In genomic region chr11:83156996-83157754, GRCh38 we compare ENCODE assay signal across 8 cellular contexts. TPM values are rescaled to one million over a fixed set of nuclear protein-coding genes. Genes with fewer than 3 reads are reported as not detected.
DNase-seq lines count a peak whose midpoint lies in the region; ATAC-seq, FAIRE-seq and TF ChIP-seq lines count a peak whose summit lies in the region.

PCF11 (plus strand) TSS chr11:83157131; CDS start chr11:83157440, 309 bp downstream.

- TF ChIP-seq RAD21 in GM12878 (IDR thresholded peaks at IDR 0.05; ENCODE audit: insufficient read depth, low read depth, low read length), result no peak

- peak within 1 kb of the TSS; percentile 86 for H3K4me2 ChIP-seq in GM12878 (ENCODE audit: control insufficient read depth, insufficient read depth)

- POLR2A ChIA-PET in CD4-positive, alpha-beta T cell (lab: Charles Lee), result interaction anchor here (0.6 to 6.9 kb wide), 50 partner anchors 9 to 424 kb away, joined by 3 to 208 read pairs (median 5); partner anchors contain the start of genes ANKRD42, CCDC90B, DDIAS and FAM181B
- POLR2A ChIA-PET in GM12878 (lab: Charles Lee), result interaction anchor here (0.7 to 4.1 kb wide), 33 partner anchors 9 to 262 kb away, joined by 3 to 42 read pairs (median 5); partner anchors contain the start of genes ANKRD42, CCDC90B, DDIAS and PRCP

- peak within 1 kb of the TSS; percentile 100 for H3K27ac Mint-ChIP-seq in CD4-positive, alpha-beta T cell

- intact Hi-C loops in CD4-positive, alpha-beta T cell (cut with DNase I, micrococcal nuclease), result loop anchor here (1.0 to 5.0 kb wide), 7 partner anchors 36 to 256 kb away; partner anchors contain the start of genes DDIAS (in 2 of the 2), ANKRD42 (in 1 of the 2), CCDC90B (in 1 of the 2) and PRCP (in 1 of the 2)
- intact Hi-C loops in GM12878 (cut with micrococcal nuclease; ENCODE audit: unreplicated experiment), result loop anchor here (2.0 to 5.0 kb wide), 5 partner anchors 40 to 255 kb away; partner anchors contain the start of genes DDIAS and PRCP
- intact Hi-C loops in spleen (cut with DNase I; ENCODE audit: low total_unique reads), result loop anchor here (5.0 kb wide), 2 partner anchors 35 to 85 kb away; partner anchors contain the start of genes ANKRD42 and RAB30

- H3K36me3 ChIP-seq in GM12878 (ENCODE audit: control insufficient read depth in 2 of 2, insufficient read depth in 2 of 2, low read length in 1 of 2) (peaks cover 0 to 13% of the 10 kb centered on the region in 2 experiments; a peak in 2 of 4 replicates), iPS-20b (ENCODE audit: insufficient read depth, low read depth, low read length) (peaks cover 39% of the 10 kb centered on the region), spleen (peaks cover 0 to 18% (median 0%) of the 10 kb centered on the region in 6 donors)

- peaks cover 56% of the 10 kb centered on the region for H3K79me2 ChIP-seq in GM12878 (ENCODE audit: control insufficient read depth, insufficient read depth, low read length)

- peaks cover 61% of the 10 kb centered on the region for H3K36me3 Mint-ChIP-seq in CD4-positive, alpha-beta T cell (ENCODE audit: low read depth)

- RAD21 ChIA-PET in GM12878 (lab: Charles Lee; ENCODE audit: unreplicated experiment), result interaction anchor here (0.6 to 2.9 kb wide), 22 partner anchors 10 to 290 kb away, joined by 3 to 27 read pairs (median 6); partner anchors contain the start of genes DDIAS, PRCP and RAB30

- no peaks in the 10 kb centered on the region for H3K27me3 Mint-ChIP-seq in CD4-positive, alpha-beta T cell

- peak within 1 kb of the TSS; percentile 97 for H3K9ac ChIP-seq in GM12878 (ENCODE audit: control insufficient read depth, insufficient read depth, low read length)
- peak within 1 kb of the TSS; percentile 99 for H3K9ac ChIP-seq in iPS-20b (ENCODE audit: low read depth, low read length)

- peak within 1 kb of the TSS; percentile 98 for H3K27ac ChIP-seq in CD4-positive, alpha-beta T cell (ENCODE audit: low read depth, low read length)
- H3K27ac ChIP-seq in GM12878 (ENCODE audit: control insufficient read depth, insufficient read depth), result peak within 1 kb of the TSS; percentile 99
- peak within 1 kb of the TSS; percentile 93 for H3K27ac ChIP-seq in iPS-20b (ENCODE audit: low read length)
- peak within 1 kb of the TSS; percentile 98 to 100 (median 100) for H3K27ac ChIP-seq in spleen

- CTCF ChIA-PET in CD4-positive, alpha-beta T cell (lab: Charles Lee), result interaction anchor here (1.0 kb wide), 1 partner anchor 38 kb away, joined by 4 read pairs; no protein-coding TSS in a partner anchor
- CTCF ChIA-PET in GM12878 (lab: Yijun Ruan, JAX), result interaction anchor here (0.7 to 4.3 kb wide), 16 partner anchors 12 to 290 kb away, joined by 3 to 18 read pairs (median 3); partner anchors contain the start of gene DDIAS

- peak within 1 kb of the TSS; percentile 92 for H2AFZ ChIP-seq in GM12878 (ENCODE audit: control insufficient read depth, low read depth, low read length)

- under 1% methylated on average over 57 of the region's 60 CpGs for WGBS in GM12878 (ENCODE audit: insufficient coverage, insufficient replicate concordance, low lambda C conversion rate, missing lambda C conversion rate)
- WGBS in spleen, 5 donors, result 0% methylated on average over 21 to 60 of the region's 60 CpGs

- H3K27me3 ChIP-seq in CD4-positive, alpha-beta T cell (ENCODE audit: control insufficient read depth, insufficient read depth, low read length), result no peaks in the 10 kb centered on the region
- H3K27me3 ChIP-seq in GM12878 (replicated peaks in 1 of 2; ENCODE audit: control insufficient read depth in 2 of 2, insufficient read depth in 2 of 2, low read length in 1 of 2) (no peaks in the 10 kb centered on the region), iPS-20b (ENCODE audit: insufficient read depth, low read length) (no peaks in the 10 kb centered on the region), spleen (replicated peaks in 1 of 7) (no peaks in the 10 kb centered on the region)

- DNase-seq in CD4-positive, alpha-beta T cell, result peak in 1 of 10 experiments; percentile 96
- peak; percentile 77 for DNase-seq in KG1 (lab: John Stamatoyannopoulos, UW)
- DNase-seq in GM12878 (ENCODE audit: low read depth, low spot score), result no peak
- no peak for DNase-seq in spleen
- no peak for DNase-seq in HCEC 1CT
- DNase-seq in HTR-8/SVneo (ENCODE audit: insufficient read length, low spot score), result no peak

- peak within 1 kb of the TSS; percentile 98 for H3K4me3 Mint-ChIP-seq in CD4-positive, alpha-beta T cell

- in situ Hi-C loops in GM12878 (cut with MboI), result loop anchor here (5.0 kb wide), 2 partner anchors 85 to 255 kb away; partner anchors contain the start of genes DDIAS, PRCP and RAB30

- ATAC-seq in CD4-positive, alpha-beta T cell (ENCODE audit: poor library complexity), result peak; percentile 9
- ATAC-seq in GM21447 (IDR thresholded peaks at IDR 0.05; ENCODE audit: unreplicated experiment), result peak; percentile 4
- peak; percentile 22 for ATAC-seq in GM12878

- TF ChIP-seq CTCF in CD4-positive, alpha-beta T cell (IDR thresholded peaks at IDR 0.05), result no peak
- TF ChIP-seq CTCF in GM12878 (IDR thresholded peaks at IDR 0.05 in 2 of 3, conservative IDR thresholded peaks at IDR 0.05 in 1 of 3; ENCODE audit: control insufficient read depth in 2 of 3, extremely low read depth in 1 of 3, insufficient read depth in 1 of 3, low read depth in 3 of 3, low read length in 3 of 3) (no peak), spleen (IDR thresholded peaks at IDR 0.05 in 8 of 11, conservative IDR thresholded peaks at IDR 0.05 in 3 of 11) (no peak)

- peak; percentile 95 for TF ChIP-seq POLR2A in GM12878 (IDR thresholded peaks at IDR 0.05; ENCODE audit: low read depth, low read length)
- TF ChIP-seq POLR2A in spleen (IDR thresholded peaks at IDR 0.05), result peak; percentile 96 to 99 (median 98)

- H3K4me3 ChIP-seq in GM12878, result peak within 1 kb of the TSS; percentile 98
- peak within 1 kb of the TSS; percentile 98 for H3K4me3 ChIP-seq in iPS-20b (ENCODE audit: low read length)
- H3K4me3 ChIP-seq in spleen, result peak within 1 kb of the TSS; percentile 69 to 97 (median 86)

- H3K4me1 Mint-ChIP-seq in CD4-positive, alpha-beta T cell (ENCODE audit: low read depth), result peaks cover 34% of the 10 kb centered on the region

- SMC1A ChIA-PET in GM12878 (lab: Charles Lee; ENCODE audit: uncharacterized antibody, unreplicated experiment), result interaction anchor here (0.6 to 3.9 kb wide), 23 partner anchors 14 to 256 kb away, joined by 3 to 48 read pairs (median 5); partner anchors contain the start of genes DDIAS and RAB30

- H3K4me1 ChIP-seq in GM12878 (ENCODE audit: control insufficient read depth, insufficient read depth, low read length) (peaks cover 3% of the 10 kb centered on the region), iPS-20b (ENCODE audit: insufficient read depth, low read length) (0 out of 2 replicates have a peak, but pooled peaks cover 4% of the 10 kb centered on the region), spleen (peaks cover 27 to 49% (median 37%) of the 10 kb centered on the region in 6 donors)

- H3K9me3 Mint-ChIP-seq in CD4-positive, alpha-beta T cell, result no peaks in the 10 kb centered on the region

- peaks cover 2% of the 10 kb centered on the region for H4K20me1 ChIP-seq in GM12878 (ENCODE audit: control insufficient read depth, insufficient read depth)

- TF ChIP-seq EP300 in GM12878 (IDR thresholded peaks at IDR 0.05; ENCODE audit: borderline replicate concordance in 1 of 2, control insufficient read depth in 1 of 2, low read depth in 2 of 2, low read length in 2 of 2), result 0 out of 4 replicates have a peak, but pooled peaks of 1 of the 2 experiments have one; percentile 17

- TSS peak; percentile 77 for BruUV-seq in GM12878 (replicated peaks; lab: Mats Ljungman, UMichigan)

- no peaks in the 10 kb centered on the region for H3K9me3 ChIP-seq in CD4-positive, alpha-beta T cell (ENCODE audit: control insufficient read depth, low read length)
- H3K9me3 ChIP-seq in GM12878 (replicated peaks; ENCODE audit: control insufficient read depth, insufficient read depth, low read length), result no peaks in the 10 kb centered on the region
- H3K9me3 ChIP-seq in iPS-20b (ENCODE audit: insufficient read depth, low read depth, low read length), result no peaks in the 10 kb centered on the region
- no peaks in the 10 kb centered on the region for H3K9me3 ChIP-seq in spleen

- FAIRE-seq in GM12878 (lab: Jason Lieb, UNC) (no peak), HTR-8/SVneo (lab: Jason Lieb, UNC) (no peak)

TF ChIP-seq in GM12878, 131 proteins besides CTCF, POLR2A, EP300 and RAD21 (continues in another document):
- no peak for TF ChIP-seq ZZZ3 (IDR thresholded peaks at IDR 0.05; ENCODE audit: control insufficient read depth, insufficient read length, low read depth)
- TF ChIP-seq RAD51 (IDR thresholded peaks at IDR 0.05), result peak; percentile 56
- peak; percentile 99 for TF ChIP-seq TAF1 (IDR thresholded peaks at IDR 0.05; ENCODE audit: borderline replicate concordance, low read depth, low read length)
- 0 out of 2 replicates have a peak, but pooled peaks have one; percentile 56 for TF ChIP-seq TCF3 (IDR thresholded peaks at IDR 0.05; ENCODE audit: borderline replicate concordance, insufficient read depth, low read depth, low read length)
- TF ChIP-seq RB1 (IDR thresholded peaks at IDR 0.05; ENCODE audit: borderline replicate concordance), result peak; percentile 61; the same call in 1 of the 2 replicates
- TF ChIP-seq SRF (IDR thresholded peaks at IDR 0.05; ENCODE audit: low read depth in 2 of 2, low read length in 2 of 2), result 0 out of 4 replicates have a peak, but pooled peaks of 1 of the 2 experiments have one; percentile 21

RNA-seq across cellular contexts. Expression of gene PCF11, which starts in this region (rescaled TPM):
- 100 to 1,000 TPM; 119 to 124 TPM for total RNA-seq in CD4-positive, alpha-beta T cell
- 240 TPM in 2 replicates for total RNA-seq in GM12878 (2013; cell fraction: nucleolus; rRNA removed)
- total RNA-seq in GM12878 (2014; rRNA removed) (43.2 and 51.2 TPM in 2 replicates), GM12878 (2014; rRNA removed; fragmentation: Illumina TruSeq; extraction: Trizol) (65.4 and 68.4 TPM in 2 replicates), GM12878 (2021) (56.2 and 59.2 TPM in 2 replicates), spleen (100 to 1,000 TPM in 2 of 7 donors, 10 to 100 TPM in 5; 80.0 to 120 (median 96.8) TPM)
- 22.5 TPM for polyA plus RNA-seq in GM12878 (2011; ENCODE audit: low read depth)
- polyA plus RNA-seq in GM12878 (2011; rRNA removed) (90.4 and 129 TPM in 2 replicates), GM12878 (2014; fragmentation: Illumina TruSeq; extraction: Trizol) (52.8 and 60.5 TPM in 2 replicates), GM12878 (2014; fragmentation: Nextera tagmentation; extraction: Ambion mirVana) (10 to 100 TPM in 1 of 2 experiments, 1 to 10 TPM in 1; 9.2 to 10.1 TPM), GM12878 (2014; rRNA removed) (58.3 and 60.7 TPM in 2 replicates), GM12878 (2016; fragmentation: Nextera tagmentation; extraction: Ambion mirVana) (10 to 100 TPM; 20.9 to 22.8 TPM), spleen (10 to 100 TPM; 34.4 to 38.4 (median 36.5) TPM)
- polyA plus RNA-seq in GM12878 (2011; cell fraction: cytosol; rRNA removed), result 48.7 and 66.2 TPM in 2 replicates
- 174 and 185 TPM in 2 replicates for polyA plus RNA-seq in GM12878 (2011; cell fraction: nucleus; rRNA removed)
- 43.7 and 50.5 TPM in 2 replicates for polyA plus RNA-seq in GM12878 (2012)
- polyA minus RNA-seq in GM12878 (2011; rRNA and poly(A)+ RNA removed), result 69.5 and 93.1 TPM in 2 replicates
- 17.2 and 34.0 TPM in 2 replicates for polyA minus RNA-seq in GM12878 (2011; cell fraction: cytosol; rRNA and poly(A)+ RNA removed)
- polyA minus RNA-seq in GM12878 (2011; cell fraction: nucleus; rRNA and poly(A)+ RNA removed), result 150 and 205 TPM in 2 replicates
